Comparison of ENCODE assay signal across 1 cellular context in genomic region chr6:134175532-134176282, GRCh38.
TF ChIP-seq lines count a peak whose summit lies in the region.

No MANE protein-coding gene starts in this region.

TF ChIP-seq in HepG2, 621 proteins besides CTCF, POLR2A, EP300 and RAD21 (continued from another document and continues in another):
- TF ChIP-seq ETV5 (CRISPR knock-in tag; IDR thresholded peaks at IDR 0.05; ENCODE audit: borderline replicate concordance): peak; percentile 15; the same call in 1 of the 2 replicates
- TF ChIP-seq CBX5 (CRISPR knock-in tag; IDR thresholded peaks at IDR 0.05; ENCODE audit: borderline replicate concordance): 0 out of 2 replicates have a peak, but pooled peaks have one; percentile 5
- no peak for TF ChIP-seq DR1 (CRISPR knock-in tag; IDR thresholded peaks at IDR 0.05)
- TF ChIP-seq KMT2A (CRISPR knock-in tag; IDR thresholded peaks at IDR 0.05): 0 out of 2 replicates have a peak, but pooled peaks have one; percentile 11
- TF ChIP-seq NFATC3 (CRISPR knock-in tag; IDR thresholded peaks at IDR 0.05): 0 out of 2 replicates have a peak, but pooled peaks have one; percentile 42
- TF ChIP-seq ZNF83 (CRISPR knock-in tag; IDR thresholded peaks at IDR 0.05; ENCODE audit: borderline replicate concordance): no peak
- no peak for TF ChIP-seq NR2F6 (IDR thresholded peaks at IDR 0.05)
- TF ChIP-seq NR2F6 (CRISPR knock-in tag; IDR thresholded peaks at IDR 0.05): no peak
- peak; percentile 48; the same call in 1 of the 2 replicates for TF ChIP-seq TCF7 (IDR thresholded peaks at IDR 0.05; ENCODE audit: low read depth)
- TF ChIP-seq FOXA1 (IDR thresholded peaks at IDR 0.05): no peak
- peak; percentile 47; the same call in 1 of the 2 replicates for TF ChIP-seq FOXA1 (CRISPR knock-in tag; IDR thresholded peaks at IDR 0.05)
- TF ChIP-seq, protein P1, sequence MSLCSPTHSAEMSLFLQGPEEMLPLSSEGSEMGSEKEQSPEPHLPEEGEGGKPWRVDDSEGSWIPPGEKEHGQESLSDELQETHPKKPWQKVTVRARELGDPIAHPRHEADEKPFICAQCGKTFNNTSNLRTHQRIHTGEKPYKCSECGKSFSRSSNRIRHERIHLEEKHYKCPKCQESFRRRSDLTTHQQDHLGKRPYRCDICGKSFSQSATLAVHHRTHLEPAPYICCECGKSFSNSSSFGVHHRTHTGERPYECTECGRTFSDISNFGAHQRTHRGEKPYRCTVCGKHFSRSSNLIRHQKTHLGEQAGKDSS (CRISPR knock-in tag; IDR thresholded peaks at IDR 0.05; ENCODE audit: borderline replicate concordance, low read depth): peak; percentile 95; the same call in 1 of the 2 replicates
- no peak for TF ChIP-seq MAFF (IDR thresholded peaks at IDR 0.05; ENCODE audit: low read depth, low read length)
- TF ChIP-seq, protein P2, sequence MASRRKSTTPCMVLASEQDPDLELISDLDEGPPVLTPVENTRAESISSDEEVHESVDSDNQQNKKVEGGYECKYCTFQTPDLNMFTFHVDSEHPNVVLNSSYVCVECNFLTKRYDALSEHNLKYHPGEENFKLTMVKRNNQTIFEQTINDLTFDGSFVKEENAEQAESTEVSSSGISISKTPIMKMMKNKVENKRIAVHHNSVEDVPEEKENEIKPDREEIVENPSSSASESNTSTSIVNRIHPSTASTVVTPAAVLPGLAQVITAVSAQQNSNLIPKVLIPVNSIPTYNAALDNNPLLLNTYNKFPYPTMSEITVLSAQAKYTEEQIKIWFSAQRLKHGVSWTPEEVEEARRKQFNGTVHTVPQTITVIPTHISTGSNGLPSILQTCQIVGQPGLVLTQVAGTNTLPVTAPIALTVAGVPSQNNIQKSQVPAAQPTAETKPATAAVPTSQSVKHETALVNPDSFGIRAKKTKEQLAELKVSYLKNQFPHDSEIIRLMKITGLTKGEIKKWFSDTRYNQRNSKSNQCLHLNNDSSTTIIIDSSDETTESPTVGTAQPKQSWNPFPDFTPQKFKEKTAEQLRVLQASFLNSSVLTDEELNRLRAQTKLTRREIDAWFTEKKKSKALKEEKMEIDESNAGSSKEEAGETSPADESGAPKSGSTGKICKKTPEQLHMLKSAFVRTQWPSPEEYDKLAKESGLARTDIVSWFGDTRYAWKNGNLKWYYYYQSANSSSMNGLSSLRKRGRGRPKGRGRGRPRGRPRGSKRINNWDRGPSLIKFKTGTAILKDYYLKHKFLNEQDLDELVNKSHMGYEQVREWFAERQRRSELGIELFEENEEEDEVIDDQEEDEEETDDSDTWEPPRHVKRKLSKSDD (CRISPR knock-in tag; IDR thresholded peaks at IDR 0.05; ENCODE audit: low read depth): no peak
- peak; percentile 67 for TF ChIP-seq ZSCAN25 (CRISPR knock-in tag; IDR thresholded peaks at IDR 0.05)
- TF ChIP-seq, protein P3, sequence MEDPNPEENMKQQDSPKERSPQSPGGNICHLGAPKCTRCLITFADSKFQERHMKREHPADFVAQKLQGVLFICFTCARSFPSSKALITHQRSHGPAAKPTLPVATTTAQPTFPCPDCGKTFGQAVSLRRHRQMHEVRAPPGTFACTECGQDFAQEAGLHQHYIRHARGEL (CRISPR knock-in tag; IDR thresholded peaks at IDR 0.05): no peak
- TF ChIP-seq ARID5B (CRISPR knock-in tag; IDR thresholded peaks at IDR 0.05): 0 out of 2 replicates have a peak, but pooled peaks have one; percentile 3
- no peak for TF ChIP-seq ISX (CRISPR knock-in tag; conservative IDR thresholded peaks at IDR 0.05)
- TF ChIP-seq HNRNPK (IDR thresholded peaks at IDR 0.05; ENCODE audit: low read depth, low read length, poor library complexity, severe bottlenecking): peak; percentile 33
- TF ChIP-seq, protein P4, sequence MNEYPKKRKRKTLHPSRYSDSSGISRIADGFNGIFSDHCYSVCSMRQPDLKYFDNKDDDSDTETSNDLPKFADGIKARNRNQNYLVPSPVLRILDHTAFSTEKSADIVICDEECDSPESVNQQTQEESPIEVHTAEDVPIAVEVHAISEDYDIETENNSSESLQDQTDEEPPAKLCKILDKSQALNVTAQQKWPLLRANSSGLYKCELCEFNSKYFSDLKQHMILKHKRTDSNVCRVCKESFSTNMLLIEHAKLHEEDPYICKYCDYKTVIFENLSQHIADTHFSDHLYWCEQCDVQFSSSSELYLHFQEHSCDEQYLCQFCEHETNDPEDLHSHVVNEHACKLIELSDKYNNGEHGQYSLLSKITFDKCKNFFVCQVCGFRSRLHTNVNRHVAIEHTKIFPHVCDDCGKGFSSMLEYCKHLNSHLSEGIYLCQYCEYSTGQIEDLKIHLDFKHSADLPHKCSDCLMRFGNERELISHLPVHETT (CRISPR knock-in tag; conservative IDR thresholded peaks at IDR 0.05): 0 out of 2 replicates have a peak, but pooled peaks have one; percentile 11
- TF ChIP-seq XRCC5 (optimal IDR thresholded peaks at IDR 0.05; ENCODE audit: low read length): peak; percentile 33
- no peak for TF ChIP-seq NONO (IDR thresholded peaks at IDR 0.05)
- TF ChIP-seq NONO (CRISPR knock-in tag; conservative IDR thresholded peaks at IDR 0.05): no peak
- TF ChIP-seq PHF8 (CRISPR knock-in tag; IDR thresholded peaks at IDR 0.05): 0 out of 2 replicates have a peak, but pooled peaks have one; percentile 10
- TF ChIP-seq SP4 (CRISPR knock-in tag; IDR thresholded peaks at IDR 0.05): no peak
- TF ChIP-seq RARA (CRISPR knock-in tag; IDR thresholded peaks at IDR 0.05): 0 out of 2 replicates have a peak, but pooled peaks have one; percentile 11
- 0 out of 2 replicates have a peak, but pooled peaks have one; percentile 25 for TF ChIP-seq ELK4 (CRISPR knock-in tag; IDR thresholded peaks at IDR 0.05; ENCODE audit: borderline replicate concordance)
- TF ChIP-seq, protein P5, sequence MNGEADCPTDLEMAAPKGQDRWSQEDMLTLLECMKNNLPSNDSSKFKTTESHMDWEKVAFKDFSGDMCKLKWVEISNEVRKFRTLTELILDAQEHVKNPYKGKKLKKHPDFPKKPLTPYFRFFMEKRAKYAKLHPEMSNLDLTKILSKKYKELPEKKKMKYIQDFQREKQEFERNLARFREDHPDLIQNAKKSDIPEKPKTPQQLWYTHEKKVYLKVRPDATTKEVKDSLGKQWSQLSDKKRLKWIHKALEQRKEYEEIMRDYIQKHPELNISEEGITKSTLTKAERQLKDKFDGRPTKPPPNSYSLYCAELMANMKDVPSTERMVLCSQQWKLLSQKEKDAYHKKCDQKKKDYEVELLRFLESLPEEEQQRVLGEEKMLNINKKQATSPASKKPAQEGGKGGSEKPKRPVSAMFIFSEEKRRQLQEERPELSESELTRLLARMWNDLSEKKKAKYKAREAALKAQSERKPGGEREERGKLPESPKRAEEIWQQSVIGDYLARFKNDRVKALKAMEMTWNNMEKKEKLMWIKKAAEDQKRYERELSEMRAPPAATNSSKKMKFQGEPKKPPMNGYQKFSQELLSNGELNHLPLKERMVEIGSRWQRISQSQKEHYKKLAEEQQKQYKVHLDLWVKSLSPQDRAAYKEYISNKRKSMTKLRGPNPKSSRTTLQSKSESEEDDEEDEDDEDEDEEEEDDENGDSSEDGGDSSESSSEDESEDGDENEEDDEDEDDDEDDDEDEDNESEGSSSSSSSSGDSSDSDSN (CRISPR knock-in tag; IDR thresholded peaks at IDR 0.05): peak; percentile 16; the same call in 1 of the 2 replicates
- TF ChIP-seq DNMT1 (CRISPR knock-in tag; IDR thresholded peaks at IDR 0.05): no peak
- TF ChIP-seq, protein P6, sequence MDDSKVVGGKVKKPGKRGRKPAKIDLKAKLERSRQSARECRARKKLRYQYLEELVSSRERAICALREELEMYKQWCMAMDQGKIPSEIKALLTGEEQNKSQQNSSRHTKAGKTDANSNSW (CRISPR knock-in tag; IDR thresholded peaks at IDR 0.05; ENCODE audit: borderline replicate concordance): no peak
- TF ChIP-seq, protein P7, sequence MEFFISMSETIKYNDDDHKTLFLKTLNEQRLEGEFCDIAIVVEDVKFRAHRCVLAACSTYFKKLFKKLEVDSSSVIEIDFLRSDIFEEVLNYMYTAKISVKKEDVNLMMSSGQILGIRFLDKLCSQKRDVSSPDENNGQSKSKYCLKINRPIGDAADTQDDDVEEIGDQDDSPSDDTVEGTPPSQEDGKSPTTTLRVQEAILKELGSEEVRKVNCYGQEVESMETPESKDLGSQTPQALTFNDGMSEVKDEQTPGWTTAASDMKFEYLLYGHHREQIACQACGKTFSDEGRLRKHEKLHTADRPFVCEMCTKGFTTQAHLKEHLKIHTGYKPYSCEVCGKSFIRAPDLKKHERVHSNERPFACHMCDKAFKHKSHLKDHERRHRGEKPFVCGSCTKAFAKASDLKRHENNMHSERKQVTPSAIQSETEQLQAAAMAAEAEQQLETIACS (CRISPR knock-in tag; IDR thresholded peaks at IDR 0.05): no peak
- TF ChIP-seq ZNF605 (CRISPR knock-in tag; IDR thresholded peaks at IDR 0.05): no peak; the same call in 1 of the 2 replicates
- TF ChIP-seq ZNF883 (CRISPR knock-in tag; IDR thresholded peaks at IDR 0.05; ENCODE audit: not compliant biosample characterization): peak; percentile 52
- TF ChIP-seq MIER3 (CRISPR knock-in tag; IDR thresholded peaks at IDR 0.05; ENCODE audit: borderline replicate concordance): no peak
- 0 out of 2 replicates have a peak, but pooled peaks have one; percentile 13 for TF ChIP-seq ZNF264 (CRISPR knock-in tag; IDR thresholded peaks at IDR 0.05)
- TF ChIP-seq, protein P8, sequence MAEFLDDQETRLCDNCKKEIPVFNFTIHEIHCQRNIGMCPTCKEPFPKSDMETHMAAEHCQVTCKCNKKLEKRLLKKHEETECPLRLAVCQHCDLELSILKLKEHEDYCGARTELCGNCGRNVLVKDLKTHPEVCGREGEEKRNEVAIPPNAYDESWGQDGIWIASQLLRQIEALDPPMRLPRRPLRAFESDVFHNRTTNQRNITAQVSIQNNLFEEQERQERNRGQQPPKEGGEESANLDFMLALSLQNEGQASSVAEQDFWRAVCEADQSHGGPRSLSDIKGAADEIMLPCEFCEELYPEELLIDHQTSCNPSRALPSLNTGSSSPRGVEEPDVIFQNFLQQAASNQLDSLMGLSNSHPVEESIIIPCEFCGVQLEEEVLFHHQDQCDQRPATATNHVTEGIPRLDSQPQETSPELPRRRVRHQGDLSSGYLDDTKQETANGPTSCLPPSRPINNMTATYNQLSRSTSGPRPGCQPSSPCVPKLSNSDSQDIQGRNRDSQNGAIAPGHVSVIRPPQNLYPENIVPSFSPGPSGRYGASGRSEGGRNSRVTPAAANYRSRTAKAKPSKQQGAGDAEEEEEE (CRISPR knock-in tag; IDR thresholded peaks at IDR 0.05; ENCODE audit: borderline replicate concordance): no peak
- TF ChIP-seq ZNF138 (CRISPR knock-in tag; IDR thresholded peaks at IDR 0.05; ENCODE audit: low read depth): 0 out of 2 replicates have a peak, but pooled peaks have one; percentile 24
- TF ChIP-seq ZNF546 (CRISPR knock-in tag; conservative IDR thresholded peaks at IDR 0.05): no peak
- TF ChIP-seq RXRA (CRISPR knock-in tag; IDR thresholded peaks at IDR 0.05): no peak
- TF ChIP-seq LCORL (IDR thresholded peaks at IDR 0.05): no peak
- TF ChIP-seq LCORL (CRISPR knock-in tag; IDR thresholded peaks at IDR 0.05): peak; percentile 35; the same call in 1 of the 2 replicates
- 0 out of 2 replicates have a peak, but pooled peaks have one; percentile 3 for TF ChIP-seq ZBTB7A (CRISPR knock-in tag; IDR thresholded peaks at IDR 0.05)
- 0 out of 2 replicates have a peak, but pooled peaks have one; percentile 12 for TF ChIP-seq ZNF615 (CRISPR knock-in tag; IDR thresholded peaks at IDR 0.05; ENCODE audit: borderline replicate concordance)
- TF ChIP-seq MAX (IDR thresholded peaks at IDR 0.05): 0 out of 2 replicates have a peak, but pooled peaks have one; percentile 13
- no peak for TF ChIP-seq POLR2AphosphoS2 (IDR thresholded peaks at IDR 0.05; ENCODE audit: low read depth, low read length)
- peak; percentile 31; the same call in 1 of the 2 replicates for TF ChIP-seq ZNF788 (CRISPR knock-in tag; IDR thresholded peaks at IDR 0.05; ENCODE audit: borderline replicate concordance)
- TF ChIP-seq MTF2 (CRISPR knock-in tag; IDR thresholded peaks at IDR 0.05; ENCODE audit: borderline replicate concordance): peak; percentile 86; the same call in 1 of the 2 replicates
- peak; percentile 79 for TF ChIP-seq ZNF44 (CRISPR knock-in tag; IDR thresholded peaks at IDR 0.05)
- peak; percentile 16; the same call in 1 of the 2 replicates for TF ChIP-seq GPN1 (CRISPR knock-in tag; IDR thresholded peaks at IDR 0.05; ENCODE audit: borderline replicate concordance)
